In genomic region chr15:64690578-64691296, GRCh38 we compare ENCODE assay signal across 10 cellular contexts.
DNase-seq lines count a peak whose midpoint lies in the region; TF ChIP-seq lines count a peak whose summit lies in the region.
"Had no signal": no experiment of that assay in that cellular context is flagged by ENCODE, and none has a peak within 500 bp of the region (broad histone marks: within the 10 kb centered on the region; RNA-seq: fewer than 3 reads in every experiment).

No MANE protein-coding gene starts in this region.

- CTCF ChIA-PET in activated naive CD4-positive, alpha-beta T cell treated with anti-CD3 and anti-CD28 coated beads, Interleukin-2, amount 10 ng/mL, durations not matched to agents 7 days and 5 days (lab: Charles Lee): interaction anchor here (0.6 to 4.1 kb wide), 4 partner anchors 37 to 1095 kb away, joined by 3 to 24 read pairs (median 4); no protein-coding TSS in a partner anchor
- CTCF ChIA-PET in activated naive CD4-positive, alpha-beta T cell treated with anti-CD3 and anti-CD28 coated beads for 36 hours (lab: Charles Lee): interaction anchor here (0.7 to 14.1 kb wide), 6 partner anchors 9 to 253 kb away, joined by 3 to 205 read pairs (median 4); no protein-coding TSS in a partner anchor

- H3K9me3 Mint-ChIP-seq in activated naive CD4-positive, alpha-beta T cell treated with anti-CD3 and anti-CD28 coated beads, Interleukin-2, amount 10 ng/mL, durations not matched to agents 7 days and 5 days: no peaks in the 10 kb centered on the region
- no peaks in the 10 kb centered on the region for H3K9me3 Mint-ChIP-seq in activated naive CD4-positive, alpha-beta T cell treated with anti-CD3 and anti-CD28 coated beads for 36 hours

- TF ChIP-seq RAD21 in liver (IDR thresholded peaks at IDR 0.05): peak; percentile 42

- in situ Hi-C loops in transverse colon (cut with MboI; ENCODE audit: low pct_ligation_motif_present in 1 of 4, low pct_unique_long_range_greater_than_20kb in 1 of 4, low sequenced_read_pairs in 3 of 4): no loop called here
- in situ Hi-C loops in ACHN (cut with HindIII; ENCODE audit: low pct_ligation_motif_present, low pct_unique_long_range_greater_than_20kb, low sequenced_read_pairs): no loop called here
- in situ Hi-C loops in HAP-1 (cut with MboI; ENCODE audit: low sequenced_read_pairs): no loop called here

- H3K27me3 ChIP-seq in liver (ENCODE audit: control insufficient read depth in 4 of 4, insufficient read depth in 4 of 4, low read length in 3 of 4) (no peaks in the 10 kb centered on the region), transverse colon (no peaks in the 10 kb centered on the region), HAP-1 (ENCODE audit: low read depth) (no peaks in the 10 kb centered on the region)
- H3K27me3 ChIP-seq: BLaER1 treated with 17β-estradiol and CSF1 and Interleukin-3, amounts not matched to agents 10 nM and 100 nM had no signal

- intact Hi-C loops in activated naive CD4-positive, alpha-beta T cell treated with anti-CD3 and anti-CD28 coated beads for 36 hours (cut with micrococcal nuclease): no loop called here
- intact Hi-C loops in transverse colon (cut with DNase I; ENCODE audit: low total_unique reads): no loop called here

- H3K27me3 Mint-ChIP-seq in activated naive CD4-positive, alpha-beta T cell treated with anti-CD3 and anti-CD28 coated beads, Interleukin-2, amount 10 ng/mL, durations not matched to agents 7 days and 5 days: no peaks in the 10 kb centered on the region
- H3K27me3 Mint-ChIP-seq in activated naive CD4-positive, alpha-beta T cell treated with anti-CD3 and anti-CD28 coated beads for 36 hours (ENCODE audit: low read depth): no peaks in the 10 kb centered on the region
- H3K27me3 Mint-ChIP-seq: activated CD8-positive, alpha-beta memory T cell treated with anti-CD3 and anti-CD28 coated beads, Interleukin-2, amount 10 ng/mL, durations not matched to agents 7 days and 5 days had no signal

- DNase-seq in activated naive CD4-positive, alpha-beta T cell treated with anti-CD3 and anti-CD28 coated beads, Interleukin-2, amount 10 ng/mL, durations not matched to agents 7 days and 5 days: no peak
- DNase-seq in activated naive CD4-positive, alpha-beta T cell treated with anti-CD3 and anti-CD28 coated beads for 36 hours: no peak
- peak; percentile 33 for DNase-seq in astrocyte of the hippocampus (ENCODE audit: low read depth, low spot score)
- no peak for DNase-seq in transverse colon
- DNase-seq in ACHN: no peak
- DNase-seq in activated CD8-positive, alpha-beta memory T cell treated with anti-CD3 and anti-CD28 coated beads, Interleukin-2, amount 50 U/mL, for 4 hours: no peak
- no peak for DNase-seq in HAP-1 (ENCODE audit: low spot score in 2 of 2)
- DNase-seq: activated CD8-positive, alpha-beta memory T cell treated with anti-CD3 and anti-CD28 coated beads, Interleukin-2, amount 10 ng/mL, durations not matched to agents 7 days and 5 days had no signal

- H3K36me3 ChIP-seq in liver (ENCODE audit: control insufficient read depth in 4 of 4, insufficient read depth in 3 of 4, low read depth in 1 of 4, low read length in 3 of 4) (peaks cover 3 to 32% (median 21%) of the 10 kb centered on the region in 4 donors), transverse colon (peaks cover 0 to 36% (median 16%) of the 10 kb centered on the region in 4 donors), HAP-1 (replicated peaks) (peaks cover 79% of the 10 kb centered on the region)

- H3K4me1 ChIP-seq in liver (ENCODE audit: control insufficient read depth in 4 of 4, insufficient read depth in 4 of 4, low read length in 3 of 4) (peaks cover 5 to 36% (median 28%) of the 10 kb centered on the region in 4 donors), transverse colon (peaks cover 9 to 58% (median 25%) of the 10 kb centered on the region in 4 donors), HAP-1 (peaks cover 20% of the 10 kb centered on the region)

- 71% methylated on average over 6 of the region's 6 CpGs for WGBS in liver
- 74% methylated on average over 6 of the region's 6 CpGs; no CpG with 5 or more reads in 1 of the 2 donors for WGBS in transverse colon (ENCODE audit: low coverage in 1 of 2), 2 donors

- H3K9me3 ChIP-seq in liver (ENCODE audit: control insufficient read depth in 4 of 4, low read length in 3 of 4) (no peaks in the 10 kb centered on the region), transverse colon (no peaks in the 10 kb centered on the region), HAP-1 (no peaks in the 10 kb centered on the region)
- H3K9me3 ChIP-seq: BLaER1 treated with 17β-estradiol and CSF1 and Interleukin-3, amounts not matched to agents 10 nM and 100 nM had no signal

- H3K4me3 ChIP-seq in liver (ENCODE audit: low read depth in 1 of 3, low read length in 3 of 3): no peak overlapping the region
- H3K4me3 ChIP-seq in transverse colon: no peak overlapping the region
- no peak overlapping the region for H3K4me3 ChIP-seq in HAP-1
- H3K4me3 ChIP-seq: BLaER1 treated with 17β-estradiol and CSF1 and Interleukin-3, amounts not matched to agents 10 nM and 100 nM had no signal

- peak; percentile 20 for TF ChIP-seq CTCF in liver (IDR thresholded peaks at IDR 0.05; ENCODE audit: low read depth, low read length, missing input control)
- TF ChIP-seq CTCF in transverse colon (IDR thresholded peaks at IDR 0.05): peak in 2 of 5 experiments; percentile 15 to 16

- H3K36me3 Mint-ChIP-seq in activated naive CD4-positive, alpha-beta T cell treated with anti-CD3 and anti-CD28 coated beads, Interleukin-2, amount 10 ng/mL, durations not matched to agents 7 days and 5 days: peaks cover 46% of the 10 kb centered on the region
- peaks cover 16% of the 10 kb centered on the region for H3K36me3 Mint-ChIP-seq in activated naive CD4-positive, alpha-beta T cell treated with anti-CD3 and anti-CD28 coated beads for 36 hours (ENCODE audit: low read depth)

- H3K4me3 Mint-ChIP-seq in activated naive CD4-positive, alpha-beta T cell treated with anti-CD3 and anti-CD28 coated beads, Interleukin-2, amount 10 ng/mL, durations not matched to agents 7 days and 5 days: no peak overlapping the region
- H3K4me3 Mint-ChIP-seq in activated naive CD4-positive, alpha-beta T cell treated with anti-CD3 and anti-CD28 coated beads for 36 hours: no peak overlapping the region
- H3K4me3 Mint-ChIP-seq: activated CD8-positive, alpha-beta memory T cell treated with anti-CD3 and anti-CD28 coated beads, Interleukin-2, amount 10 ng/mL, durations not matched to agents 7 days and 5 days had no signal

- peak overlapping the region; percentile 5 for H3K27ac Mint-ChIP-seq in activated naive CD4-positive, alpha-beta T cell treated with anti-CD3 and anti-CD28 coated beads, Interleukin-2, amount 10 ng/mL, durations not matched to agents 7 days and 5 days
- no peak overlapping the region for H3K27ac Mint-ChIP-seq in activated naive CD4-positive, alpha-beta T cell treated with anti-CD3 and anti-CD28 coated beads for 36 hours
- H3K27ac Mint-ChIP-seq: activated CD8-positive, alpha-beta memory T cell treated with anti-CD3 and anti-CD28 coated beads, Interleukin-2, amount 10 ng/mL, durations not matched to agents 7 days and 5 days had no signal

- H3K27ac ChIP-seq in liver (ENCODE audit: low read depth in 1 of 2, low read length in 2 of 2) (peak overlapping the region; percentile 36 to 39), transverse colon (peak overlapping the region; percentile 56 to 89 (median 80))

- H3K4me1 Mint-ChIP-seq in activated naive CD4-positive, alpha-beta T cell treated with anti-CD3 and anti-CD28 coated beads, Interleukin-2, amount 10 ng/mL, durations not matched to agents 7 days and 5 days: no peaks in the 10 kb centered on the region
- H3K4me1 Mint-ChIP-seq in activated naive CD4-positive, alpha-beta T cell treated with anti-CD3 and anti-CD28 coated beads for 36 hours (ENCODE audit: low read depth): peaks cover 17% of the 10 kb centered on the region
- H3K4me1 Mint-ChIP-seq: activated CD8-positive, alpha-beta memory T cell treated with anti-CD3 and anti-CD28 coated beads, Interleukin-2, amount 10 ng/mL, durations not matched to agents 7 days and 5 days had no signal

- TF ChIP-seq EP300 in transverse colon (IDR thresholded peaks at IDR 0.05; ENCODE audit: low read depth): no peak

- H3K9ac ChIP-seq in liver (ENCODE audit: low read depth in 1 of 2, low read length in 2 of 2): no peak overlapping the region

- TF ChIP-seq POLR2A in transverse colon (IDR thresholded peaks at IDR 0.05): no peak

TF ChIP-seq in liver, 16 proteins besides CTCF, POLR2A, EP300 and RAD21 (continues in another document):
- TF ChIP-seq RXRA (IDR thresholded peaks at IDR 0.05): no peak
- no peak for TF ChIP-seq GABPA (IDR thresholded peaks at IDR 0.05 in 1 of 2, conservative IDR thresholded peaks at IDR 0.05 in 1 of 2)
- no peak for TF ChIP-seq ATF3 (IDR thresholded peaks at IDR 0.05)
- TF ChIP-seq HNF4G (IDR thresholded peaks at IDR 0.05): no peak
- no peak for TF ChIP-seq FOXA1 (IDR thresholded peaks at IDR 0.05)
- TF ChIP-seq ZBTB33 (IDR thresholded peaks at IDR 0.05): no peak
